ENCODE assay signal across 29 cellular contexts in genomic region chrX:77143907-77144306, GRCh38.
"Had no signal": no experiment of that assay in that cellular context is flagged by ENCODE, and none has a peak within 500 bp of the region (broad histone marks: within the 10 kb centered on the region; RNA-seq: fewer than 3 reads in every experiment).

No MANE protein-coding gene starts in this region.

- H3K4me3 ChIP-seq: stomach, suprapubic skin, testis, thoracic aorta, thyroid gland, tibial artery, tibial nerve, transverse colon, upper lobe of left lung, upper lobe of right lung, uterus, vagina had no signal

- H3K36me3 Mint-ChIP-seq: stimulated activated effector memory CD8-positive, alpha-beta T cell treated with anti-CD3 and anti-CD28 coated beads, Interleukin-12 subunit alpha, Interleukin-12 subunit beta, amount 100 ng/mL, for 72 hours; stimulated activated memory B cell treated with anti-CD40 and anti-IgM and Interleukin-4, amounts not matched to agents 10 μg/mL and 1 μg/mL and 100 μg/mL, for 72 hours; type B pancreatic cell had no signal

- DNase-seq: stimulated activated CD4-positive, alpha-beta T cell treated with anti-CD3 and anti-CD28 coated beads, Interleukin-2, amount 100 ng/mL, for 48 hours; stimulated activated CD4-positive, alpha-beta T cell treated with anti-CD3 and anti-CD28 coated beads, Interleukin-4, amount 100 ng/mL, for 1 hour; stimulated activated CD4-positive, alpha-beta T cell treated with anti-CD3 and anti-CD28 coated beads, Interleukin-4, amount 100 ng/mL, for 24 hours; stimulated activated CD4-positive, alpha-beta T cell treated with anti-CD3 and anti-CD28 coated beads, Interleukin-4, amount 100 ng/mL, for 4 hours; stimulated activated CD8-positive, alpha-beta memory T cell treated with anti-CD3 and anti-CD28 coated beads, Interleukin-4, amount 100 ng/mL, for 48 hours; stimulated activated naive B cell treated with anti-CD40 and anti-IgM and Interleukin-4, amounts not matched to agents 10 μg/mL and 1 μg/mL and 100 μg/mL, for 72 hours; stimulated activated naive CD4-positive, alpha-beta T cell; stimulated activated naive CD4-positive, alpha-beta T cell treated with Interleukin-2 at 50 U/mL for 16 hours; stimulated activated naive CD8-positive, alpha-beta T cell treated with anti-CD3 and anti-CD28 coated beads, Interleukin-15, amount 100 ng/mL, for 72 hours; stimulated activated naive CD8-positive, alpha-beta T cell treated with anti-CD3 and anti-CD28 coated beads, Interleukin-15, Interleukin-2, amounts not matched to agents 100 U/mL and 50 U/mL, for 24 hours; stomach; substantia nigra; testis; thyroid gland; tibial artery; transverse colon; trophoblast cell; upper lobe of left lung; upper lobe of right lung; uterus had no signal

- H3K27ac ChIP-seq: stomach, suprapubic skin, testis, thoracic aorta, thyroid gland, tibial artery, tibial nerve, transverse colon, upper lobe of left lung, upper lobe of right lung, uterus, vagina had no signal

- H3K4me1 Mint-ChIP-seq: stimulated activated effector memory CD8-positive, alpha-beta T cell treated with anti-CD3 and anti-CD28 coated beads, Interleukin-12 subunit alpha, Interleukin-12 subunit beta, amount 100 ng/mL, for 72 hours; stimulated activated memory B cell treated with anti-CD40 and anti-IgM and Interleukin-4, amounts not matched to agents 10 μg/mL and 1 μg/mL and 100 μg/mL, for 72 hours; stimulated activated naive B cell treated with anti-CD40 and anti-IgM and Interleukin-4, amounts not matched to agents 10 μg/mL and 1 μg/mL and 100 μg/mL, for 72 hours; stimulated activated naive CD8-positive, alpha-beta T cell treated with anti-CD3 and anti-CD28 coated beads, Interleukin-15, amount 100 ng/mL, for 72 hours had no signal

- H3K4me1 ChIP-seq: stomach, suprapubic skin, testis, thyroid gland, tibial artery, tibial nerve, transverse colon, upper lobe of left lung, upper lobe of right lung, uterus, vagina had no signal

- H3K4me3 Mint-ChIP-seq: stimulated activated effector memory CD8-positive, alpha-beta T cell treated with anti-CD3 and anti-CD28 coated beads, Interleukin-12 subunit alpha, Interleukin-12 subunit beta, amount 100 ng/mL, for 72 hours; stimulated activated memory B cell treated with anti-CD40 and anti-IgM and Interleukin-4, amounts not matched to agents 10 μg/mL and 1 μg/mL and 100 μg/mL, for 72 hours; stimulated activated naive B cell treated with anti-CD40 and anti-IgM and Interleukin-4, amounts not matched to agents 10 μg/mL and 1 μg/mL and 100 μg/mL, for 72 hours; stimulated activated naive CD8-positive, alpha-beta T cell treated with anti-CD3 and anti-CD28 coated beads, Interleukin-15, amount 100 ng/mL, for 72 hours; stimulated activated naive CD8-positive, alpha-beta T cell treated with anti-CD3 and anti-CD28 coated beads, Interleukin-15, Interleukin-2, amounts not matched to agents 100 ng/mL and 50 ng/mL, for 24 hours; type B pancreatic cell had no signal

- H3K9me3 ChIP-seq: suprapubic skin, testis, thoracic aorta, thyroid gland, tibial artery, tibial nerve, transverse colon, upper lobe of left lung, upper lobe of right lung, uterus, vagina had no signal

- FAIRE-seq: urothelium cell line had no signal

- H3K27me3 ChIP-seq: stomach, suprapubic skin, testis, thyroid gland, tibial artery, tibial nerve, transverse colon, upper lobe of left lung, upper lobe of right lung, uterus, vagina had no signal

- H3K27ac Mint-ChIP-seq: stimulated activated effector memory CD8-positive, alpha-beta T cell treated with anti-CD3 and anti-CD28 coated beads, Interleukin-12 subunit alpha, Interleukin-12 subunit beta, amount 100 ng/mL, for 72 hours; stimulated activated memory B cell treated with anti-CD40 and anti-IgM and Interleukin-4, amounts not matched to agents 10 μg/mL and 1 μg/mL and 100 μg/mL, for 72 hours; stimulated activated naive B cell treated with anti-CD40 and anti-IgM and Interleukin-4, amounts not matched to agents 10 μg/mL and 1 μg/mL and 100 μg/mL, for 72 hours; stimulated activated naive CD8-positive, alpha-beta T cell treated with anti-CD3 and anti-CD28 coated beads, Interleukin-15, amount 100 ng/mL, for 72 hours; stimulated activated naive CD8-positive, alpha-beta T cell treated with anti-CD3 and anti-CD28 coated beads, Interleukin-15, Interleukin-2, amounts not matched to agents 100 ng/mL and 50 ng/mL, for 24 hours; type B pancreatic cell had no signal

- H3K9me3 Mint-ChIP-seq: stimulated activated naive CD8-positive, alpha-beta T cell treated with anti-CD3 and anti-CD28 coated beads, Interleukin-15, amount 100 ng/mL, for 72 hours; type B pancreatic cell had no signal

- H3K36me3 ChIP-seq: stomach, suprapubic skin, thoracic aorta, thyroid gland, tibial artery, tibial nerve, transverse colon, upper lobe of left lung, upper lobe of right lung, uterus, vagina had no signal

- H3K27me3 Mint-ChIP-seq: stimulated activated memory B cell treated with anti-CD40 and anti-IgM and Interleukin-4, amounts not matched to agents 10 μg/mL and 1 μg/mL and 100 μg/mL, for 72 hours; stimulated activated naive B cell treated with anti-CD40 and anti-IgM and Interleukin-4, amounts not matched to agents 10 μg/mL and 1 μg/mL and 100 μg/mL, for 72 hours; stimulated activated naive CD8-positive, alpha-beta T cell treated with anti-CD3 and anti-CD28 coated beads, Interleukin-15, amount 100 ng/mL, for 72 hours; stimulated activated naive CD8-positive, alpha-beta T cell treated with anti-CD3 and anti-CD28 coated beads, Interleukin-15, Interleukin-2, amounts not matched to agents 100 ng/mL and 50 ng/mL, for 24 hours; type B pancreatic cell had no signal

- ATAC-seq: stimulated activated effector memory CD8-positive, alpha-beta T cell treated with anti-CD3 and anti-CD28 coated beads, Interleukin-12 subunit alpha, Interleukin-12 subunit beta, amount 100 ng/mL, for 72 hours; stimulated activated memory B cell treated with anti-CD40 and anti-IgM and Interleukin-4, amounts not matched to agents 10 μg/mL and 1 μg/mL and 100 μg/mL, for 72 hours; stimulated activated naive B cell treated with anti-CD40 and anti-IgM and Interleukin-4, amounts not matched to agents 10 μg/mL and 1 μg/mL and 100 μg/mL, for 72 hours; stimulated activated naive CD8-positive, alpha-beta T cell treated with anti-CD3 and anti-CD28 coated beads, Interleukin-15, amount 100 ng/mL, for 72 hours; stimulated activated naive CD8-positive, alpha-beta T cell treated with anti-CD3 and anti-CD28 coated beads, Interleukin-15, Interleukin-2, amounts not matched to agents 100 U/mL and 50 U/mL, for 24 hours; upper lobe of right lung had no signal
